ENCODE assay signal across 21 cellular contexts in the genomic region with DNA sequence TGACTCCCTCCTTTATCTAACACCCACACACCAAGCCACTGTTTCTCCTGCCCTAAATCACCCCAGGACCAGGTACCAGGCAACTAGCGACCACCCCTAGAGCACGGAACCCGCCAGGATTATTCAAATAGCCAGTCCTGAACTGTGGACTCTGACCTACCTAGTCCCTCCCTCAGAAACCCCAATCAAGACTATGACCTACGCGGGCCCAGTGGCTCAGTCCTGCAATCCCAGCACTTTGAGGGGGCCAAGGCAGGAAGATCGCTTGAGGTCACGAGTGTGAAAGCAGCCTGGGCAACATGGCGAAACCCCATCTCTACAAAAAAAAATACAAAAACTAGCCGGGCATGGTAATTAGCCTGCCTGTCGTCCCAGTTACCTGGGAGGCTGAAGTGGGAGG.
DNase-seq lines count a peak whose midpoint lies in the region; ATAC-seq, FAIRE-seq and TF ChIP-seq lines count a peak whose summit lies in the region.
"Had no signal": no experiment of that assay in that cellular context is flagged by ENCODE, and none has a peak within 500 bp of the region (broad histone marks: within the 10 kb centered on the region; RNA-seq: fewer than 3 reads in every experiment).

No MANE protein-coding gene starts in this region.

- H3K27me3 ChIP-seq in esophagus muscularis mucosa: peaks cover 0 to 9% (median 0%) of the 10 kb centered on the region in 4 donors
- H3K27me3 ChIP-seq: BLaER1 treated with 17β-estradiol and CSF1 and Interleukin-3, amounts not matched to agents 10 nM and 100 nM had no signal

- peaks cover 2% of the 10 kb centered on the region for H3K9me3 Mint-ChIP-seq in progenitor cell of endocrine pancreas (ENCODE audit: low read depth)
- H3K9me3 Mint-ChIP-seq: CD4-positive, alpha-beta T cell had no signal

- no peaks in the 10 kb centered on the region for H3K36me3 ChIP-seq in esophagus muscularis mucosa
- H3K36me3 ChIP-seq: BLaER1 treated with 17β-estradiol and CSF1 and Interleukin-3, amounts not matched to agents 10 nM and 100 nM had no signal

- over 99% methylated on average over 8 of the region's 10 CpGs for whole genome bisulfite sequencing in esophagus muscularis mucosa

- peaks cover 8% of the 10 kb centered on the region for H3K4me1 Mint-ChIP-seq in progenitor cell of endocrine pancreas (ENCODE audit: low read depth)
- H3K4me1 Mint-ChIP-seq: B cell had no signal

- no peak for ATAC-seq in activated CD4-positive, CD25-positive, alpha-beta regulatory T cell treated with anti-CD3 and anti-CD28 coated beads, Interleukin-2, amount 50 U/mL, for 24 hours
- ATAC-seq in GM19351 (IDR thresholded peaks at IDR 0.05; ENCODE audit: unreplicated experiment): no peak
- ATAC-seq: A549; CD8-positive, alpha-beta T cell had no signal

- peak; percentile 95 for FAIRE-seq in urothelium cell line (lab: Jason Lieb, UNC)
- FAIRE-seq: A549, D721Med, G401.6, GM12891 had no signal

- H3K27ac ChIP-seq in coronary artery (no peak overlapping the region), esophagus muscularis mucosa (replicated peaks in 1 of 4) (no peak overlapping the region)
- H3K27ac ChIP-seq: A549; BLaER1 treated with 17β-estradiol and CSF1 and Interleukin-3, amounts not matched to agents 10 nM and 100 nM; C4-2B had no signal

- H3K36me3 Mint-ChIP-seq in progenitor cell of endocrine pancreas (ENCODE audit: insufficient read depth): no peaks in the 10 kb centered on the region
- H3K36me3 Mint-ChIP-seq: CD8-positive, alpha-beta T cell had no signal

- H3K9me3 ChIP-seq in esophagus muscularis mucosa: no peaks in the 10 kb centered on the region
- H3K9me3 ChIP-seq: A549; BLaER1 treated with 17β-estradiol and CSF1 and Interleukin-3, amounts not matched to agents 10 nM and 100 nM; Caco-2 had no signal

- TF ChIP-seq CTCF in coronary artery (IDR thresholded peaks at IDR 0.05): no peak
- TF ChIP-seq CTCF in esophagus muscularis mucosa (IDR thresholded peaks at IDR 0.05): no peak
- no peak for TF ChIP-seq CTCF in progenitor cell of endocrine pancreas (IDR thresholded peaks at IDR 0.05; ENCODE audit: unreplicated experiment)

- H3K4me3 ChIP-seq in coronary artery: no peak overlapping the region
- H3K4me3 ChIP-seq in esophagus muscularis mucosa: no peak overlapping the region
- H3K4me3 ChIP-seq: A549; BLaER1 treated with 17β-estradiol and CSF1 and Interleukin-3, amounts not matched to agents 10 nM and 100 nM had no signal

- intact Hi-C loops in esophagus muscularis mucosa (cut with DNase I): no loop called here

- DNase-seq in coronary artery (ENCODE audit: low spot score) (peak; percentile 17), esophagus muscularis mucosa (ENCODE audit: extremely low spot score) (peak; percentile 55), progenitor cell of endocrine pancreas (ENCODE audit: low spot score, unreplicated experiment) (no peak), urothelium cell line (ENCODE audit: low spot score) (no peak), HCEC 1CT (no peak)
- DNase-seq: AML-193; Caco-2; Calu3; CD4-positive, alpha-beta T cell; CD8-positive, alpha-beta T cell; DMS79 treated with DMSO at 0.1 percent for 48 hours; GF-D8 had no signal

- H3K27me3 Mint-ChIP-seq in progenitor cell of endocrine pancreas: no peaks in the 10 kb centered on the region
- H3K27me3 Mint-ChIP-seq: B cell had no signal

- H3K4me3 Mint-ChIP-seq in progenitor cell of endocrine pancreas (ENCODE audit: low read depth): no peak overlapping the region
- H3K4me3 Mint-ChIP-seq: B cell; CD4-positive, alpha-beta T cell; CD8-positive, alpha-beta T cell had no signal

- H3K27ac Mint-ChIP-seq in progenitor cell of endocrine pancreas: peak overlapping the region; percentile 19
- H3K27ac Mint-ChIP-seq: B cell; CD4-positive, alpha-beta T cell; CD8-positive, alpha-beta T cell had no signal

- H3K4me1 ChIP-seq in esophagus muscularis mucosa: no peaks in the 10 kb centered on the region
- H3K4me1 ChIP-seq: A549; BLaER1 treated with 17β-estradiol and CSF1 and Interleukin-3, amounts not matched to agents 10 nM and 100 nM; Caco-2 had no signal

- no peak for TF ChIP-seq EP300 in esophagus muscularis mucosa (IDR thresholded peaks at IDR 0.05)

- no peak for TF ChIP-seq POLR2A in esophagus muscularis mucosa (IDR thresholded peaks at IDR 0.05; ENCODE audit: low read depth)

Comparison
In these comparisons a context has a peak if more than half of its experiments do, and no peak if none do; other contexts are left out.
1. DNase-seq: peak in coronary artery (single experiment) and esophagus muscularis mucosa (single experiment); none in progenitor cell of endocrine pancreas (single experiment), urothelium cell line (single experiment) and HCEC 1CT (single experiment).